In the genomic region with DNA sequence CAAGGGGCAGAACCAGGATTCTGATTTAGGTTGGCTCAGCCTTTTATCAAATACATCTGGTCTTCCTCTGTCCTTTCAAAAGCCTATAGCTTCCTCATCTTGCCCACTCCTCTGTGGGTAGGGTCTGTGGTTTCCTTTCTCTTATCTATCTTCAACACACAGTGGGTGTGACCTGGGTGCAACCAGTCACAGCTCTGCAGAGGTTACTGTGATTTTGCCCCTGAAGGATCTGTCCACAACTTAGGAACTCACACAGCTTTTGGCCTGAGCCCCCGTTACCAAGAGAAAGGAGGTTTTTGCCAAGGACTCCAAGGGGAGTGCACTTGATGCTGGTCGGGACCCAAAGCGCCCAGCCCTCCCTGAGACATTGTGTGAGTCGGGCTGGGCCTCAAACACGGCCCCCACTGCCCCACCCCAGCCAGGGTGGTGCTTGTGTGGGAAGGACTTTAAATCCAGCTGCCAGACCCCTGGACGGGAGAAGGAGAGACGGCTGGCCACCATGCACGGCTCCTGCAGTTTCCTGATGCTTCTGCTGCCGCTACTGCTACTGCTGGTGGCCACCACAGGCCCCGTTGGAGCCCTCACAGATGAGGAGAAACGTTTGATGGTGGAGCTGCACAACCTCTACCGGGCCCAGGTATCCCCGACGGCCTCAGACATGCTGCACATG, we compare ENCODE assay signal across 1 cellular context.
TF ChIP-seq lines count a peak whose summit lies in the region.

A gene with protein sequence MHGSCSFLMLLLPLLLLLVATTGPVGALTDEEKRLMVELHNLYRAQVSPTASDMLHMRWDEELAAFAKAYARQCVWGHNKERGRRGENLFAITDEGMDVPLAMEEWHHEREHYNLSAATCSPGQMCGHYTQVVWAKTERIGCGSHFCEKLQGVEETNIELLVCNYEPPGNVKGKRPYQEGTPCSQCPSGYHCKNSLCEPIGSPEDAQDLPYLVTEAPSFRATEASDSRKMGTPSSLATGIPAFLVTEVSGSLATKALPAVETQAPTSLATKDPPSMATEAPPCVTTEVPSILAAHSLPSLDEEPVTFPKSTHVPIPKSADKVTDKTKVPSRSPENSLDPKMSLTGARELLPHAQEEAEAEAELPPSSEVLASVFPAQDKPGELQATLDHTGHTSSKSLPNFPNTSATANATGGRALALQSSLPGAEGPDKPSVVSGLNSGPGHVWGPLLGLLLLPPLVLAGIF (plus strand): TSS at position 477 of the 670 bp plus-strand sequence. CDS start 23 bp downstream, at position 500.

TF ChIP-seq in K562, 482 proteins besides CTCF, POLR2A, EP300 and RAD21 (continued from another document and continues in another):
- TF ChIP-seq, protein P1, sequence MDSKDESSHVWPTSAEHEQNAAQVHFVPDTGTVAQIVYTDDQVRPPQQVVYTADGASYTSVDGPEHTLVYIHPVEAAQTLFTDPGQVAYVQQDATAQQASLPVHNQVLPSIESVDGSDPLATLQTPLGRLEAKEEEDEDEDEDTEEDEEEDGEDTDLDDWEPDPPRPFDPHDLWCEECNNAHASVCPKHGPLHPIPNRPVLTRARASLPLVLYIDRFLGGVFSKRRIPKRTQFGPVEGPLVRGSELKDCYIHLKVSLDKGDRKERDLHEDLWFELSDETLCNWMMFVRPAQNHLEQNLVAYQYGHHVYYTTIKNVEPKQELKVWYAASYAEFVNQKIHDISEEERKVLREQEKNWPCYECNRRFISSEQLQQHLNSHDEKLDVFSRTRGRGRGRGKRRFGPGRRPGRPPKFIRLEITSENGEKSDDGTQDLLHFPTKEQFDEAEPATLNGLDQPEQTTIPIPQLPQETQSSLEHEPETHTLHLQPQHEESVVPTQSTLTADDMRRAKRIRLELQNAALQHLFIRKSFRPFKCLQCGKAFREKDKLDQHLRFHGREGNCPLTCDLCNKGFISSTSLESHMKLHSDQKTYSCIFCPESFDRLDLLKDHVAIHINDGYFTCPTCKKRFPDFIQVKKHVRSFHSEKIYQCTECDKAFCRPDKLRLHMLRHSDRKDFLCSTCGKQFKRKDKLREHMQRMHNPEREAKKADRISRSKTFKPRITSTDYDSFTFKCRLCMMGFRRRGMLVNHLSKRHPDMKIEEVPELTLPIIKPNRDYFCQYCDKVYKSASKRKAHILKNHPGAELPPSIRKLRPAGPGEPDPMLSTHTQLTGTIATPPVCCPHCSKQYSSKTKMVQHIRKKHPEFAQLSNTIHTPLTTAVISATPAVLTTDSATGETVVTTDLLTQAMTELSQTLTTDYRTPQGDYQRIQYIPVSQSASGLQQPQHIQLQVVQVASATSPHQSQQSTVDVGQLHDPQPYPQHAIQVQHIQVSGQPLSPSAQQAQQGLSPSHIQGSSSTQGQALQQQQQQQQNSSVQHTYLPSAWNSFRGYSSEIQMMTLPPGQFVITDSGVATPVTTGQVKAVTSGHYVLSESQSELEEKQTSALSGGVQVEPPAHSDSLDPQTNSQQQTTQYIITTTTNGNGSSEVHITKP (IDR thresholded peaks at IDR 0.05; ENCODE audit: partially characterized antibody): peak; percentile 14
- TF ChIP-seq NRF1 (conservative IDR thresholded peaks at IDR 0.05 in 1 of 2, IDR thresholded peaks at IDR 0.05 in 1 of 2): 0 out of 4 replicates have a peak, but pooled peaks of 1 of the 2 experiments have one; percentile 4
- no peak for TF ChIP-seq ASH1L (IDR thresholded peaks at IDR 0.05; ENCODE audit: borderline replicate concordance, low read depth, partially characterized antibody)
- peak; percentile 92 for TF ChIP-seq ZNF584 (CRISPR knock-in tag; IDR thresholded peaks at IDR 0.05; ENCODE audit: low read depth)
- no peak for TF ChIP-seq ZNF551 (CRISPR knock-in tag; IDR thresholded peaks at IDR 0.05)
- TF ChIP-seq CBFA2T3 (IDR thresholded peaks at IDR 0.05): peak; percentile 98
- no peak for TF ChIP-seq RBM15 (IDR thresholded peaks at IDR 0.05; ENCODE audit: insufficient read depth, low read length)
- TF ChIP-seq ELF4 (CRISPR knock-in tag; IDR thresholded peaks at IDR 0.05): peak; percentile 21; the same call in 1 of the 2 replicates
- TF ChIP-seq, protein P2, sequence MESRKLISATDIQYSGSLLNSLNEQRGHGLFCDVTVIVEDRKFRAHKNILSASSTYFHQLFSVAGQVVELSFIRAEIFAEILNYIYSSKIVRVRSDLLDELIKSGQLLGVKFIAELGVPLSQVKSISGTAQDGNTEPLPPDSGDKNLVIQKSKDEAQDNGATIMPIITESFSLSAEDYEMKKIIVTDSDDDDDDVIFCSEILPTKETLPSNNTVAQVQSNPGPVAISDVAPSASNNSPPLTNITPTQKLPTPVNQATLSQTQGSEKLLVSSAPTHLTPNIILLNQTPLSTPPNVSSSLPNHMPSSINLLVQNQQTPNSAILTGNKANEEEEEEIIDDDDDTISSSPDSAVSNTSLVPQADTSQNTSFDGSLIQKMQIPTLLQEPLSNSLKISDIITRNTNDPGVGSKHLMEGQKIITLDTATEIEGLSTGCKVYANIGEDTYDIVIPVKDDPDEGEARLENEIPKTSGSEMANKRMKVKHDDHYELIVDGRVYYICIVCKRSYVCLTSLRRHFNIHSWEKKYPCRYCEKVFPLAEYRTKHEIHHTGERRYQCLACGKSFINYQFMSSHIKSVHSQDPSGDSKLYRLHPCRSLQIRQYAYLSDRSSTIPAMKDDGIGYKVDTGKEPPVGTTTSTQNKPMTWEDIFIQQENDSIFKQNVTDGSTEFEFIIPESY (CRISPR knock-in tag; IDR thresholded peaks at IDR 0.05): no peak
- peak; percentile 60 for TF ChIP-seq ETV1 (tag; conservative IDR thresholded peaks at IDR 0.05; ENCODE audit: low read depth)
- TF ChIP-seq NFXL1 (CRISPR knock-in tag; IDR thresholded peaks at IDR 0.05): no peak
- peak; percentile 91; the same call in 1 of the 2 replicates for TF ChIP-seq MTA1 (IDR thresholded peaks at IDR 0.05; ENCODE audit: borderline replicate concordance)
- no peak for TF ChIP-seq ZNF695 (CRISPR knock-in tag; IDR thresholded peaks at IDR 0.05)
- TF ChIP-seq SUPT5H (IDR thresholded peaks at IDR 0.05): no peak
- TF ChIP-seq, protein P3, sequence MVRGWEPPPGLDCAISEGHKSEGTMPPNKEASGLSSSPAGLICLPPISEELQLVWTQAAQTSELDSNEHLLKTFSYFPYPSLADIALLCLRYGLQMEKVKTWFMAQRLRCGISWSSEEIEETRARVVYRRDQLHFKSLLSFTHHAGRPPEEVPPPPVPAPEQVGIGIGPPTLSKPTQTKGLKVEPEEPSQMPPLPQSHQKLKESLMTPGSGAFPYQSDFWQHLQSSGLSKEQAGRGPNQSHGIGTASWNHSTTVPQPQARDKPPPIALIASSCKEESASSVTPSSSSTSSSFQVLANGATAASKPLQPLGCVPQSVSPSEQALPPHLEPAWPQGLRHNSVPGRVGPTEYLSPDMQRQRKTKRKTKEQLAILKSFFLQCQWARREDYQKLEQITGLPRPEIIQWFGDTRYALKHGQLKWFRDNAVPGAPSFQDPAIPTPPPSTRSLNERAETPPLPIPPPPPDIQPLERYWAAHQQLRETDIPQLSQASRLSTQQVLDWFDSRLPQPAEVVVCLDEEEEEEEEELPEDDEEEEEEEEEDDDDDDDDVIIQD (CRISPR knock-in tag; IDR thresholded peaks at IDR 0.05): 0 out of 2 replicates have a peak, but pooled peaks have one; percentile 12
- no peak for TF ChIP-seq RBFOX2 (IDR thresholded peaks at IDR 0.05; ENCODE audit: low read depth, low read length)
- peak; percentile 12 for TF ChIP-seq ZFP36 (IDR thresholded peaks at IDR 0.05; ENCODE audit: low read depth, low read length, partially characterized antibody)
- TF ChIP-seq RCOR1 (IDR thresholded peaks at IDR 0.05; ENCODE audit: borderline replicate concordance in 1 of 2, low read depth in 2 of 2, low read length in 2 of 2): peak; percentile 100
- no peak for TF ChIP-seq ZBTB8A (IDR thresholded peaks at IDR 0.05; ENCODE audit: partially characterized antibody)
- peak; percentile 95 for TF ChIP-seq ZNF766 (CRISPR knock-in tag; conservative IDR thresholded peaks at IDR 0.05)
- no peak for TF ChIP-seq PHB (CRISPR knock-in tag; IDR thresholded peaks at IDR 0.05)
- TF ChIP-seq TRIM24 (IDR thresholded peaks at IDR 0.05): peak in 1 of 2 experiments; percentile 76; a peak in 2 of 4 replicates
- peak; percentile 85; the same call in 1 of the 2 replicates for TF ChIP-seq SMARCC2 (IDR thresholded peaks at IDR 0.05; ENCODE audit: low read depth)
- TF ChIP-seq DNMT1 (IDR thresholded peaks at IDR 0.05): no peak
- TF ChIP-seq, protein P4, sequence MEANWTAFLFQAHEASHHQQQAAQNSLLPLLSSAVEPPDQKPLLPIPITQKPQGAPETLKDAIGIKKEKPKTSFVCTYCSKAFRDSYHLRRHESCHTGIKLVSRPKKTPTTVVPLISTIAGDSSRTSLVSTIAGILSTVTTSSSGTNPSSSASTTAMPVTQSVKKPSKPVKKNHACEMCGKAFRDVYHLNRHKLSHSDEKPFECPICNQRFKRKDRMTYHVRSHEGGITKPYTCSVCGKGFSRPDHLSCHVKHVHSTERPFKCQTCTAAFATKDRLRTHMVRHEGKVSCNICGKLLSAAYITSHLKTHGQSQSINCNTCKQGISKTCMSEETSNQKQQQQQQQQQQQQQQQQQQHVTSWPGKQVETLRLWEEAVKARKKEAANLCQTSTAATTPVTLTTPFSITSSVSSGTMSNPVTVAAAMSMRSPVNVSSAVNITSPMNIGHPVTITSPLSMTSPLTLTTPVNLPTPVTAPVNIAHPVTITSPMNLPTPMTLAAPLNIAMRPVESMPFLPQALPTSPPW (CRISPR knock-in tag; IDR thresholded peaks at IDR 0.05): peak; percentile 82
- TF ChIP-seq ARNT (IDR thresholded peaks at IDR 0.05): 0 out of 4 replicates have a peak, but pooled peaks of 1 of the 2 experiments have one; percentile 77
- no peak for TF ChIP-seq ATF1 (CRISPR knock-in tag; IDR thresholded peaks at IDR 0.05)
- peak; percentile 54 for TF ChIP-seq ATF1 (tag; IDR thresholded peaks at IDR 0.05)
- TF ChIP-seq, protein P5, sequence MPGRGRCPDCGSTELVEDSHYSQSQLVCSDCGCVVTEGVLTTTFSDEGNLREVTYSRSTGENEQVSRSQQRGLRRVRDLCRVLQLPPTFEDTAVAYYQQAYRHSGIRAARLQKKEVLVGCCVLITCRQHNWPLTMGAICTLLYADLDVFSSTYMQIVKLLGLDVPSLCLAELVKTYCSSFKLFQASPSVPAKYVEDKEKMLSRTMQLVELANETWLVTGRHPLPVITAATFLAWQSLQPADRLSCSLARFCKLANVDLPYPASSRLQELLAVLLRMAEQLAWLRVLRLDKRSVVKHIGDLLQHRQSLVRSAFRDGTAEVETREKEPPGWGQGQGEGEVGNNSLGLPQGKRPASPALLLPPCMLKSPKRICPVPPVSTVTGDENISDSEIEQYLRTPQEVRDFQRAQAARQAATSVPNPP (IDR thresholded peaks at IDR 0.05; ENCODE audit: borderline replicate concordance, insufficient read depth, insufficient read length): no peak
- TF ChIP-seq ETV6 (IDR thresholded peaks at IDR 0.05; ENCODE audit: borderline replicate concordance in 1 of 2, low read depth in 2 of 2, low read length in 1 of 2): peak; percentile 16 to 86; a peak in 3 of 4 replicates
- TF ChIP-seq ETV6 (CRISPR knock-in tag; IDR thresholded peaks at IDR 0.05; ENCODE audit: borderline replicate concordance): no peak
- TF ChIP-seq ZNF133 (CRISPR knock-in tag; IDR thresholded peaks at IDR 0.05): 0 out of 2 replicates have a peak, but pooled peaks have one; percentile 74
- TF ChIP-seq ZNF3 (CRISPR knock-in tag; IDR thresholded peaks at IDR 0.05): no peak
- TF ChIP-seq, protein P6, sequence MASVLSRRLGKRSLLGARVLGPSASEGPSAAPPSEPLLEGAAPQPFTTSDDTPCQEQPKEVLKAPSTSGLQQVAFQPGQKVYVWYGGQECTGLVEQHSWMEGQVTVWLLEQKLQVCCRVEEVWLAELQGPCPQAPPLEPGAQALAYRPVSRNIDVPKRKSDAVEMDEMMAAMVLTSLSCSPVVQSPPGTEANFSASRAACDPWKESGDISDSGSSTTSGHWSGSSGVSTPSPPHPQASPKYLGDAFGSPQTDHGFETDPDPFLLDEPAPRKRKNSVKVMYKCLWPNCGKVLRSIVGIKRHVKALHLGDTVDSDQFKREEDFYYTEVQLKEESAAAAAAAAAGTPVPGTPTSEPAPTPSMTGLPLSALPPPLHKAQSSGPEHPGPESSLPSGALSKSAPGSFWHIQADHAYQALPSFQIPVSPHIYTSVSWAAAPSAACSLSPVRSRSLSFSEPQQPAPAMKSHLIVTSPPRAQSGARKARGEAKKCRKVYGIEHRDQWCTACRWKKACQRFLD (CRISPR knock-in tag; IDR thresholded peaks at IDR 0.05): peak; percentile 78; the same call in 1 of the 2 replicates
- no peak; the same call in 1 of the 2 replicates for TF ChIP-seq GABPA (tag; conservative IDR thresholded peaks at IDR 0.05; ENCODE audit: low read depth)
- no peak for TF ChIP-seq KAT2B (IDR thresholded peaks at IDR 0.05; ENCODE audit: low read depth, low read length)
- TF ChIP-seq, protein P7, sequence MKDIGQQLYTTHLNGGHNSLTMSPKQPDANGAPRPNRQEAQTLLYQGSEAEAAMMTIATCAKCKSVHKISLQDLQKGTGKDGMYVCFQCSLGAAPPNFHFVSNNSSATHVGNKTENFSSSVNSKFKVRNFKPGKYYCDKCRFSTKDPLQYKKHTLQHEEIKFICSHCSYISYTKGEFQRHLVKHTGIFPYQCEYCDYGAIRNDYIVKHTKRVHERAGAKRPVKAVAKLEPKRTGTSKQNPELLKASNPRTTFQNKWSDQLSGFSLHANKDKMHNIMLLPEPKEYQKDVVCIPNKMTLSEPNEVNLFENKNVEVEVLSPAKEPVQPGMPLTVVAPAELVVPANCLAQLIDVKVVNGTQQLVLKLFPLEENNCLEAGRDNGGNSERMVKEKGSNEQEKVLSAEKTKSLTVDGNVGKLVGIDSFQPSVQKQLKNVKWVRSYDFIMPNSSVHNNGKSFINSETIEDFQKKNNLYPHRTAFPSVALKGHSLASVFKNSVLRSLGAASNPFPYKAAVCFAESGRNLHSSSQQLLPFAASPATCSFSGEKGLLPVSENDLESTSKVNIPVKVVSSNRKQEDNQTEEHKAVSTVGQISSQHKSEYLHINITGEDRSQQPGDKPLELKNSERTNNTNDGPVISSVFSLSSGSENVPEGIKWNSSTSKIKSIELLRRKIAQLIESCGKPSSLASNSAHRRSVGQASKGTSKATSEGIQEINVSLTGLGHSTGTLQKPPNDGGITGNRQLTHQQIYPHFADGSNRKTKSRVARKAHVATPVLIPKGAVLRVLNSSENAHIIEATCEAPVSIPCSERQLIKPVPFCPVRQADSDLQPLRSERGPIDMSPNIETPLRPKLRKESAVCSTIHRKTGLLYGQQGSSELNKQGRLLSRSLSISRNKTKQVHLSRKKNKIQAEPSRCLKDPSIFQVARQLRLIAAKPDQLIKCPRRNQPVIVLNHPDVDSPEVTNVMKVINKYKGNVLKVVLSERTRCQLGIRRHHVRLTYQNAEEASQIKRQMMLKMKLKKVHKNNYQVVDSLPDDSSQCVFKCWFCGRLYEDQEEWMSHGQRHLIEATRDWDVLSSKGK (CRISPR knock-in tag; IDR thresholded peaks at IDR 0.05): no peak
- TF ChIP-seq, protein P8, sequence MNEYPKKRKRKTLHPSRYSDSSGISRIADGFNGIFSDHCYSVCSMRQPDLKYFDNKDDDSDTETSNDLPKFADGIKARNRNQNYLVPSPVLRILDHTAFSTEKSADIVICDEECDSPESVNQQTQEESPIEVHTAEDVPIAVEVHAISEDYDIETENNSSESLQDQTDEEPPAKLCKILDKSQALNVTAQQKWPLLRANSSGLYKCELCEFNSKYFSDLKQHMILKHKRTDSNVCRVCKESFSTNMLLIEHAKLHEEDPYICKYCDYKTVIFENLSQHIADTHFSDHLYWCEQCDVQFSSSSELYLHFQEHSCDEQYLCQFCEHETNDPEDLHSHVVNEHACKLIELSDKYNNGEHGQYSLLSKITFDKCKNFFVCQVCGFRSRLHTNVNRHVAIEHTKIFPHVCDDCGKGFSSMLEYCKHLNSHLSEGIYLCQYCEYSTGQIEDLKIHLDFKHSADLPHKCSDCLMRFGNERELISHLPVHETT (CRISPR knock-in tag; conservative IDR thresholded peaks at IDR 0.05 in 1 of 2, IDR thresholded peaks at IDR 0.05 in 1 of 2): peak in 1 of 2 experiments; percentile 91; a peak in 2 of 4 replicates
- peak; percentile 61; the same call in 1 of the 2 replicates for TF ChIP-seq CREM (IDR thresholded peaks at IDR 0.05; ENCODE audit: low read depth)
- TF ChIP-seq PYGO2 (tag; IDR thresholded peaks at IDR 0.05): peak; percentile 91
- TF ChIP-seq ZNF431 (CRISPR knock-in tag; IDR thresholded peaks at IDR 0.05): no peak
- TF ChIP-seq IRF2 (CRISPR knock-in tag; IDR thresholded peaks at IDR 0.05): no peak
